Comparison of ENCODE assay signal across 29 cellular contexts in genomic region chr9:128792134-128792533, GRCh38.
"Had no signal": no experiment of that assay in that cellular context is flagged by ENCODE, and none has a peak within 500 bp of the region (broad histone marks: within the 10 kb centered on the region; RNA-seq: fewer than 3 reads in every experiment).

No MANE protein-coding gene starts in this region.

- H3K27me3 Mint-ChIP-seq: naive B cell; natural killer cell treated with Interleukin-12 subunit alpha and Interleukin-12 subunit beta and Interleukin-15 and Interleukin-18, amount 100 ng/mL, for 72 hours; progenitor cell of endocrine pancreas; stimulated activated naive CD8-positive, alpha-beta T cell treated with anti-CD3 and anti-CD28 coated beads, Interleukin-15, Interleukin-2, amounts not matched to agents 100 ng/mL and 50 ng/mL, for 24 hours had no signal

- H3K36me3 ChIP-seq: ovary had no signal

- H3K9me3 ChIP-seq: neutrophil, ovary, psoas muscle, right lobe of liver, sigmoid colon, stomach, thoracic aorta, thyroid gland, tibial nerve, upper lobe of left lung, vagina had no signal

- H3K4me1 ChIP-seq: parathyroid adenoma had no signal

- H3K27ac ChIP-seq: neutrophil, ovary, parathyroid adenoma, psoas muscle, right lobe of liver, sigmoid colon, thoracic aorta, thyroid gland, tibial nerve, upper lobe of left lung, vagina had no signal

- H3K9me3 Mint-ChIP-seq: naive B cell; naive thymus-derived CD8-positive, alpha-beta T cell; natural killer cell treated with Interleukin-12 subunit alpha and Interleukin-12 subunit beta and Interleukin-15 and Interleukin-18, amount 100 ng/mL, for 72 hours; nephron progenitor cell; neural crest cell; stimulated activated effector memory CD8-positive, alpha-beta T cell treated with anti-CD3 and anti-CD28 coated beads, Interleukin-12 subunit alpha, Interleukin-12 subunit beta, amount 100 ng/mL, for 72 hours; stimulated activated naive CD8-positive, alpha-beta T cell treated with anti-CD3 and anti-CD28 coated beads, Interleukin-15, Interleukin-2, amounts not matched to agents 100 ng/mL and 50 ng/mL, for 24 hours had no signal

- H3K4me3 Mint-ChIP-seq: naive thymus-derived CD8-positive, alpha-beta T cell; natural killer cell treated with Interleukin-12 subunit alpha and Interleukin-12 subunit beta and Interleukin-15 and Interleukin-18, amount 100 ng/mL, for 72 hours; nephron progenitor cell; stimulated activated effector memory CD8-positive, alpha-beta T cell treated with anti-CD3 and anti-CD28 coated beads, Interleukin-12 subunit alpha, Interleukin-12 subunit beta, amount 100 ng/mL, for 72 hours; stimulated activated naive CD8-positive, alpha-beta T cell treated with anti-CD3 and anti-CD28 coated beads, Interleukin-15, Interleukin-2, amounts not matched to agents 100 ng/mL and 50 ng/mL, for 24 hours had no signal

- ATAC-seq: naive thymus-derived CD8-positive, alpha-beta T cell; natural killer cell treated with Interleukin-12 subunit alpha and Interleukin-12 subunit beta and Interleukin-15 and Interleukin-18, amount 100 ng/mL, for 72 hours; psoas muscle; right cardiac atrium; stimulated activated effector memory CD8-positive, alpha-beta T cell treated with anti-CD3 and anti-CD28 coated beads, Interleukin-12 subunit alpha, Interleukin-12 subunit beta, amount 100 ng/mL, for 72 hours had no signal

- H3K27me3 ChIP-seq: neutrophil, ovary, right lobe of liver, sigmoid colon, stomach, thyroid gland, tibial nerve, upper lobe of left lung, vagina had no signal

- H3K27ac Mint-ChIP-seq: natural killer cell treated with Interleukin-12 subunit alpha and Interleukin-12 subunit beta and Interleukin-15 and Interleukin-18, amount 100 ng/mL, for 72 hours; nephron progenitor cell; progenitor cell of endocrine pancreas had no signal

- DNase-seq: naive B cell; naive thymus-derived CD8-positive, alpha-beta T cell; nephron progenitor cell; nucleus accumbens; ovary; psoas muscle; right cardiac atrium; right lobe of liver; sigmoid colon; small intestine; stimulated activated CD4-positive, alpha-beta T cell treated with anti-CD3 and anti-CD28 coated beads, Interleukin-15, amount 100 ng/mL, for 24 hours; stimulated activated CD4-positive, alpha-beta T cell treated with anti-CD3 and anti-CD28 coated beads, Interleukin-2, amount 100 ng/mL, for 24 hours; stimulated activated CD4-positive, alpha-beta T cell treated with anti-CD3 and anti-CD28 coated beads, Interleukin-2, amount 100 ng/mL, for 48 hours; stimulated activated CD4-positive, alpha-beta T cell treated with anti-CD3 and anti-CD28 coated beads, Interleukin-4, amount 100 ng/mL, for 24 hours; stimulated activated naive CD4-positive, alpha-beta T cell treated with Interleukin-2 at 50 U/mL for 16 hours; stomach; thyroid gland; trophoblast cell; upper lobe of left lung had no signal

- H3K4me3 ChIP-seq: ovary, psoas muscle, right lobe of liver, sigmoid colon, stomach, thoracic aorta, thyroid gland, tibial nerve, upper lobe of left lung, vagina had no signal
